Comparison of ENCODE assay signal across 16 cellular contexts in the genomic region with DNA sequence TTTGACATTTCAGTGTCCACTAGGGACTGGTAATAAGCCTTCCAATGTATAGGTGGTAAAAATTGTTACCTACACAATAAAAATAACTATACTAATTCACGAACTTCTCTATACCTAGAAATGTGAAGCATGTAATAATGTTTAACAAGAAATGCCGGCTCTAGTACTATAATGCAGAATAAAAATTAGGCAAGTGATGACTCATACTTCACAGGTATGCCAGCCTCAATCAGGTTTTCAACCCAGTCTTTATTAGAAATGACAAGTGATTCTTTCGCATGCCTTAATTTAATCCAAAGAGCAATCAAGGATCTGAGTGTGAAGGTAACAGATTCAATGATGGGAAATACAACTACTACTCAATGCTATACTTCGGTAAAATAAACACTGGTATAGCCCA.
A peak's percentile ranks its signal among the peaks of the same experiment; 100 is the strongest.
DNase-seq lines count a peak whose midpoint lies in the region; ATAC-seq, FAIRE-seq and TF ChIP-seq lines count a peak whose summit lies in the region.
"Had no signal": no experiment of that assay in that cellular context is flagged by ENCODE, and none has a peak within 500 bp of the region (broad histone marks: within the 10 kb centered on the region; RNA-seq: fewer than 3 reads in every experiment).

No MANE protein-coding gene starts in this region.

- whole genome bisulfite sequencing in adrenal gland, 4 donors = 94 to 96% (median 95%) methylated on average over 4 of the region's 4 CpGs

- H3K27me3 Mint-ChIP-seq in activated naive CD8-positive, alpha-beta T cell treated with anti-CD3 and anti-CD28 coated beads, Interleukin-2, amount 50 U/mL, for 24 hours = no peaks in the 10 kb centered on the region
- no peaks in the 10 kb centered on the region for H3K27me3 Mint-ChIP-seq in activated naive CD8-positive, alpha-beta T cell treated with anti-CD3 and anti-CD28 coated beads for 36 hours
- no peaks in the 10 kb centered on the region for H3K27me3 Mint-ChIP-seq in progenitor cell of endocrine pancreas
- H3K27me3 Mint-ChIP-seq in stimulated activated memory B cell treated with anti-CD40 and anti-IgM and Interleukin-4, amounts not matched to agents 10 μg/mL and 1 μg/mL and 100 μg/mL, for 72 hours = no peaks in the 10 kb centered on the region

- DNase-seq in activated naive CD8-positive, alpha-beta T cell treated with anti-CD3 and anti-CD28 coated beads, Interleukin-2, amount 50 U/mL, for 24 hours = no peak
- DNase-seq in activated naive CD8-positive, alpha-beta T cell treated with anti-CD3 and anti-CD28 coated beads for 36 hours = no peak
- peak; percentile 18 for DNase-seq in NCI-H69 (lab: John Stamatoyannopoulos, UW)
- DNase-seq in bronchial epithelial cell (ENCODE audit: low read depth) = peak; percentile 64
- no peak for DNase-seq in progenitor cell of endocrine pancreas (ENCODE audit: low spot score, unreplicated experiment)
- DNase-seq in activated CD8-positive, alpha-beta memory T cell treated with anti-CD3 and anti-CD28 coated beads for 24 hours = no peak
- DNase-seq in adrenal gland = no peak
- DNase-seq: COR-L47, NCI-H187, NCI-H446 treated with DMSO at 0.1 percent for 48 hours, NCI-H774, PC-3 had no signal

- H3K4me3 ChIP-seq in bronchial epithelial cell (ENCODE audit: low read depth, low read length) = no peak overlapping the region
- H3K4me3 ChIP-seq in adrenal gland = no peak overlapping the region
- H3K4me3 ChIP-seq: HAP-1 had no signal

- no peak for TF ChIP-seq POLR2A in adrenal gland (IDR thresholded peaks at IDR 0.05)

- peaks cover 32% of the 10 kb centered on the region for H3K4me1 Mint-ChIP-seq in activated naive CD8-positive, alpha-beta T cell treated with anti-CD3 and anti-CD28 coated beads, Interleukin-2, amount 50 U/mL, for 24 hours
- H3K4me1 Mint-ChIP-seq in activated naive CD8-positive, alpha-beta T cell treated with anti-CD3 and anti-CD28 coated beads for 36 hours = peaks cover 24% of the 10 kb centered on the region
- peaks cover 28% of the 10 kb centered on the region for H3K4me1 Mint-ChIP-seq in progenitor cell of endocrine pancreas (ENCODE audit: low read depth)
- H3K4me1 Mint-ChIP-seq in stimulated activated memory B cell treated with anti-CD40 and anti-IgM and Interleukin-4, amounts not matched to agents 10 μg/mL and 1 μg/mL and 100 μg/mL, for 72 hours = peaks cover 28% of the 10 kb centered on the region

- H3K27ac Mint-ChIP-seq in activated naive CD8-positive, alpha-beta T cell treated with anti-CD3 and anti-CD28 coated beads, Interleukin-2, amount 50 U/mL, for 24 hours = peak overlapping the region; percentile 19
- H3K27ac Mint-ChIP-seq in activated naive CD8-positive, alpha-beta T cell treated with anti-CD3 and anti-CD28 coated beads for 36 hours = no peak overlapping the region
- H3K27ac Mint-ChIP-seq in progenitor cell of endocrine pancreas = peak overlapping the region; percentile 14
- H3K27ac Mint-ChIP-seq in stimulated activated memory B cell treated with anti-CD40 and anti-IgM and Interleukin-4, amounts not matched to agents 10 μg/mL and 1 μg/mL and 100 μg/mL, for 72 hours = no peak overlapping the region

- H3K9me3 Mint-ChIP-seq in activated naive CD8-positive, alpha-beta T cell treated with anti-CD3 and anti-CD28 coated beads, Interleukin-2, amount 50 U/mL, for 24 hours = no peaks in the 10 kb centered on the region
- H3K9me3 Mint-ChIP-seq in activated naive CD8-positive, alpha-beta T cell treated with anti-CD3 and anti-CD28 coated beads for 36 hours = no peaks in the 10 kb centered on the region
- no peaks in the 10 kb centered on the region for H3K9me3 Mint-ChIP-seq in progenitor cell of endocrine pancreas (ENCODE audit: low read depth)
- H3K9me3 Mint-ChIP-seq in stimulated activated memory B cell treated with anti-CD40 and anti-IgM and Interleukin-4, amounts not matched to agents 10 μg/mL and 1 μg/mL and 100 μg/mL, for 72 hours = no peaks in the 10 kb centered on the region

- H3K9me3 ChIP-seq in adrenal gland (replicated peaks in 1 of 3) = no peaks in the 10 kb centered on the region
- H3K9me3 ChIP-seq: HAP-1 had no signal

- no peaks in the 10 kb centered on the region for H3K36me3 ChIP-seq in bronchial epithelial cell (ENCODE audit: control insufficient read depth, insufficient read depth, low read length)
- no peaks in the 10 kb centered on the region for H3K36me3 ChIP-seq in adrenal gland (replicated peaks in 1 of 2)
- H3K36me3 ChIP-seq: HAP-1 had no signal

- no peak for TF ChIP-seq CTCF in bronchial epithelial cell (IDR thresholded peaks at IDR 0.05; ENCODE audit: insufficient read depth, low read length, severe bottlenecking)
- no peak for TF ChIP-seq CTCF in progenitor cell of endocrine pancreas (IDR thresholded peaks at IDR 0.05; ENCODE audit: unreplicated experiment)
- no peak for TF ChIP-seq CTCF in adrenal gland (IDR thresholded peaks at IDR 0.05)

- peaks cover 10% of the 10 kb centered on the region for H3K36me3 Mint-ChIP-seq in activated naive CD8-positive, alpha-beta T cell treated with anti-CD3 and anti-CD28 coated beads, Interleukin-2, amount 50 U/mL, for 24 hours (ENCODE audit: low read depth)
- H3K36me3 Mint-ChIP-seq in activated naive CD8-positive, alpha-beta T cell treated with anti-CD3 and anti-CD28 coated beads for 36 hours = peaks cover 6% of the 10 kb centered on the region
- H3K36me3 Mint-ChIP-seq in progenitor cell of endocrine pancreas (ENCODE audit: insufficient read depth) = peaks cover 1% of the 10 kb centered on the region
- no peaks in the 10 kb centered on the region for H3K36me3 Mint-ChIP-seq in stimulated activated memory B cell treated with anti-CD40 and anti-IgM and Interleukin-4, amounts not matched to agents 10 μg/mL and 1 μg/mL and 100 μg/mL, for 72 hours

- H3K27ac ChIP-seq in adrenal gland = no peak overlapping the region
- H3K27ac ChIP-seq: C4-2B had no signal

- no peak for FAIRE-seq in bronchial epithelial cell (lab: Jason Lieb, UNC)
- FAIRE-seq: HTR-8/SVneo had no signal

- no peak overlapping the region for H3K4me3 Mint-ChIP-seq in activated naive CD8-positive, alpha-beta T cell treated with anti-CD3 and anti-CD28 coated beads, Interleukin-2, amount 50 U/mL, for 24 hours
- H3K4me3 Mint-ChIP-seq in activated naive CD8-positive, alpha-beta T cell treated with anti-CD3 and anti-CD28 coated beads for 36 hours = no peak overlapping the region
- no peak overlapping the region for H3K4me3 Mint-ChIP-seq in progenitor cell of endocrine pancreas (ENCODE audit: low read depth)
- no peak overlapping the region for H3K4me3 Mint-ChIP-seq in stimulated activated memory B cell treated with anti-CD40 and anti-IgM and Interleukin-4, amounts not matched to agents 10 μg/mL and 1 μg/mL and 100 μg/mL, for 72 hours

- intact Hi-C loops in adrenal gland (cut with DNase I) = no loop called here

- H3K27me3 ChIP-seq in bronchial epithelial cell (ENCODE audit: control insufficient read depth, insufficient read depth, low read length) (no peaks in the 10 kb centered on the region), adrenal gland (no peaks in the 10 kb centered on the region)

- no peak for ATAC-seq in activated naive CD8-positive, alpha-beta T cell treated with anti-CD3 and anti-CD28 coated beads, Interleukin-2, amount 50 U/mL, for 24 hours
- ATAC-seq in stimulated activated memory B cell treated with anti-CD40 and anti-IgM and Interleukin-4, amounts not matched to agents 10 μg/mL and 1 μg/mL and 100 μg/mL, for 72 hours = no peak
- ATAC-seq: PC-3 had no signal

- peaks cover 0 to 34% of the 10 kb centered on the region in 2 donors for H3K4me1 ChIP-seq in adrenal gland (replicated peaks in 1 of 2)

Comparison
In these comparisons a context has a peak if more than half of its experiments do, and no peak if none do; other contexts are left out.
1. H3K27ac Mint-ChIP-seq: peak in activated naive CD8-positive, alpha-beta T cell treated with anti-CD3 and anti-CD28 coated beads, Interleukin-2, amount 50 U/mL, for 24 hours (single experiment) and progenitor cell of endocrine pancreas (single experiment); none in activated naive CD8-positive, alpha-beta T cell treated with anti-CD3 and anti-CD28 coated beads for 36 hours (single experiment) and stimulated activated memory B cell treated with anti-CD40 and anti-IgM and Interleukin-4, amounts not matched to agents 10 μg/mL and 1 μg/mL and 100 μg/mL, for 72 hours (single experiment).
2. DNase-seq: peak in NCI-H69 (single experiment) and bronchial epithelial cell (single experiment); none in activated naive CD8-positive, alpha-beta T cell treated with anti-CD3 and anti-CD28 coated beads, Interleukin-2, amount 50 U/mL, for 24 hours (single experiment), activated naive CD8-positive, alpha-beta T cell treated with anti-CD3 and anti-CD28 coated beads for 36 hours (single experiment), progenitor cell of endocrine pancreas (single experiment), activated CD8-positive, alpha-beta memory T cell treated with anti-CD3 and anti-CD28 coated beads for 24 hours (single experiment) and adrenal gland (0 of 7).